Comparison of ENCODE assay signal across 1 cellular context in the genomic region with DNA sequence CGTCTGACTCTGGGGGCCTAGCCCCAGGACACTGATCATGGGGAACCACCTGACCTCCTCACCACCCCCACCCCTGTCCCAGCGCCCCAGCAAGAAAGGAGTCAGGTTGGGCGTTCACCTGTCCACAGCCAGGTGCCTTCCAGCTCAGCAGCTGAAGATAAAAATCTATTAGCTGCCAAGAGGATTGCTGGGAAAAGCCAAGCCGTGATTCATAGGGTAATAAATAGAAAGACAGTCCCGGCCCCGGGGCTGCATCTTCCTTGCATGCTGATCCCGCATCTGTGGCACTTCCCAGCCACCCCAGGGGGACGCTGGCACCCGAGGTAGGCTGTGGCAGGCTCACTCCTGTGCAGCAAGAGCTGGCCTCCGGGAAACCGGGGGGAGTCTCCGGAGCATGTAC.
TF ChIP-seq lines count a peak whose summit lies in the region.

No MANE protein-coding gene starts in this region.

TF ChIP-seq in H1, 55 proteins besides CTCF, POLR2A, EP300 and RAD21:
- no peak for TF ChIP-seq PHF8 (conservative IDR thresholded peaks at IDR 0.05; ENCODE audit: low read depth, low read length)
- no peak for TF ChIP-seq SIRT6 (IDR thresholded peaks at IDR 0.05; ENCODE audit: low read length)
- no peak for TF ChIP-seq SIX5 (IDR thresholded peaks at IDR 0.05; ENCODE audit: low read depth, low read length)
TF ChIP-seq in H1: peak in this region for 0.
